Comparison of ENCODE assay signal across 14 cellular contexts in genomic region chr4:41448935-41449334, GRCh38.
DNase-seq lines count a peak whose midpoint lies in the region; ATAC-seq, FAIRE-seq and TF ChIP-seq lines count a peak whose summit lies in the region.
"Had no signal": no experiment of that assay in that cellular context is flagged by ENCODE, and none has a peak within 500 bp of the region (broad histone marks: within the 10 kb centered on the region; RNA-seq: fewer than 3 reads in every experiment).

No MANE protein-coding gene starts in this region.

- FAIRE-seq in D721Med (lab: Jason Lieb, UNC) = no peak
- FAIRE-seq: GM19239 had no signal

- no peak for ATAC-seq in natural killer cell treated with Interleukin-12 subunit alpha and Interleukin-12 subunit beta and Interleukin-15 and Interleukin-18, amount 100 ng/mL, for 72 hours
- no peak for ATAC-seq in HG02884 (IDR thresholded peaks at IDR 0.05; ENCODE audit: unreplicated experiment)
- ATAC-seq in HG02840 (IDR thresholded peaks at IDR 0.05; ENCODE audit: low FRiP score, unreplicated experiment) = no peak

- H3K36me3 ChIP-seq in ovary = no peaks in the 10 kb centered on the region
- H3K36me3 ChIP-seq: vagina had no signal

- H3K27me3 Mint-ChIP-seq in natural killer cell treated with Interleukin-12 subunit alpha and Interleukin-12 subunit beta and Interleukin-15 and Interleukin-18, amount 100 ng/mL, for 72 hours = no peaks in the 10 kb centered on the region
- H3K27me3 Mint-ChIP-seq: activated naive CD8-positive, alpha-beta T cell treated with anti-CD3 and anti-CD28 coated beads, Interleukin-2, amount 10 ng/mL, durations not matched to agents 7 days and 5 days had no signal

- no peaks in the 10 kb centered on the region for H3K9me3 ChIP-seq in ovary
- H3K9me3 ChIP-seq: vagina had no signal

- WGBS in ovary, 3 donors = 11 to 23% (median 17%) methylated on average over 7 of the region's 7 CpGs

- no peak for TF ChIP-seq CTCF in C4-2B (conservative IDR thresholded peaks at IDR 0.05)
- no peak for TF ChIP-seq CTCF in foreskin fibroblast (IDR thresholded peaks at IDR 0.05; ENCODE audit: low read depth, low read length)
- TF ChIP-seq CTCF in ovary (IDR thresholded peaks at IDR 0.05) = no peak
- TF ChIP-seq CTCF in D721Med (IDR thresholded peaks at IDR 0.05; ENCODE audit: insufficient read depth, missing control alignments) = no peak

- H3K4me3 ChIP-seq in foreskin fibroblast (ENCODE audit: low read depth in 1 of 2, low read length in 2 of 2) (no peak overlapping the region), ovary (no peak overlapping the region)
- H3K4me3 ChIP-seq: vagina had no signal

- no peaks in the 10 kb centered on the region for H3K36me3 Mint-ChIP-seq in natural killer cell treated with Interleukin-12 subunit alpha and Interleukin-12 subunit beta and Interleukin-15 and Interleukin-18, amount 100 ng/mL, for 72 hours
- H3K36me3 Mint-ChIP-seq: activated naive CD8-positive, alpha-beta T cell treated with anti-CD3 and anti-CD28 coated beads, Interleukin-2, amount 10 ng/mL, durations not matched to agents 7 days and 5 days had no signal

- DNase-seq in LHCN-M2 (ENCODE audit: low read depth) (peak; percentile 48), foreskin fibroblast (peak; percentile 26 to 53), ovary (peak; percentile 84 to 91 (median 87)), D721Med (ENCODE audit: insufficient read length, low spot score) (no peak)
- no peak for DNase-seq in natural killer cell treated with Interleukin-12 subunit alpha and Interleukin-12 subunit beta and Interleukin-15 and Interleukin-18, amount 100 ng/mL, for 72 hours (ENCODE audit: low spot score)
- DNase-seq: activated naive CD8-positive, alpha-beta T cell treated with anti-CD3 and anti-CD28 coated beads, Interleukin-2, amount 10 ng/mL, durations not matched to agents 7 days and 5 days; H7; NCI-H1048; NCI-H2171 had no signal

- H3K4me1 ChIP-seq in ovary (ENCODE audit: insufficient read depth) = peaks cover 3% of the 10 kb centered on the region
- H3K4me1 ChIP-seq: vagina had no signal

- peaks cover 4% of the 10 kb centered on the region for H3K9me3 Mint-ChIP-seq in natural killer cell treated with Interleukin-12 subunit alpha and Interleukin-12 subunit beta and Interleukin-15 and Interleukin-18, amount 100 ng/mL, for 72 hours
- H3K9me3 Mint-ChIP-seq: activated naive CD8-positive, alpha-beta T cell treated with anti-CD3 and anti-CD28 coated beads, Interleukin-2, amount 10 ng/mL, durations not matched to agents 7 days and 5 days had no signal

- no peak overlapping the region for H3K27ac Mint-ChIP-seq in natural killer cell treated with Interleukin-12 subunit alpha and Interleukin-12 subunit beta and Interleukin-15 and Interleukin-18, amount 100 ng/mL, for 72 hours
- H3K27ac Mint-ChIP-seq: activated naive CD8-positive, alpha-beta T cell treated with anti-CD3 and anti-CD28 coated beads, Interleukin-2, amount 10 ng/mL, durations not matched to agents 7 days and 5 days had no signal

- intact Hi-C loops in ovary (cut with DNase I) = no loop called here

- H3K4me1 Mint-ChIP-seq in natural killer cell treated with Interleukin-12 subunit alpha and Interleukin-12 subunit beta and Interleukin-15 and Interleukin-18, amount 100 ng/mL, for 72 hours (ENCODE audit: low read depth in 2 of 2) = no peaks in the 10 kb centered on the region
- H3K4me1 Mint-ChIP-seq: activated naive CD8-positive, alpha-beta T cell treated with anti-CD3 and anti-CD28 coated beads, Interleukin-2, amount 10 ng/mL, durations not matched to agents 7 days and 5 days had no signal

- peak overlapping the region; percentile 54 for H3K27ac ChIP-seq in C4-2B
- no peak overlapping the region for H3K27ac ChIP-seq in ovary
- H3K27ac ChIP-seq: vagina had no signal

- no peak for TF ChIP-seq EP300 in ovary (IDR thresholded peaks at IDR 0.05)

- no peaks in the 10 kb centered on the region for H3K27me3 ChIP-seq in ovary
- H3K27me3 ChIP-seq: vagina had no signal

- H3K4me3 Mint-ChIP-seq in natural killer cell treated with Interleukin-12 subunit alpha and Interleukin-12 subunit beta and Interleukin-15 and Interleukin-18, amount 100 ng/mL, for 72 hours = no peak overlapping the region
- H3K4me3 Mint-ChIP-seq: activated naive CD8-positive, alpha-beta T cell treated with anti-CD3 and anti-CD28 coated beads, Interleukin-2, amount 10 ng/mL, durations not matched to agents 7 days and 5 days had no signal

- TF ChIP-seq POLR2A in ovary (IDR thresholded peaks at IDR 0.05) = no peak

Comparison
In these comparisons a context has a peak if more than half of its experiments do, and no peak if none do; other contexts are left out.
1. DNase-seq: peak in LHCN-M2 (single experiment), foreskin fibroblast (2 of 2) and ovary (5 of 5); none in natural killer cell treated with Interleukin-12 subunit alpha and Interleukin-12 subunit beta and Interleukin-15 and Interleukin-18, amount 100 ng/mL, for 72 hours (single experiment) and D721Med (single experiment).